Comparison of ENCODE assay signal across 16 cellular contexts in the genomic region with DNA sequence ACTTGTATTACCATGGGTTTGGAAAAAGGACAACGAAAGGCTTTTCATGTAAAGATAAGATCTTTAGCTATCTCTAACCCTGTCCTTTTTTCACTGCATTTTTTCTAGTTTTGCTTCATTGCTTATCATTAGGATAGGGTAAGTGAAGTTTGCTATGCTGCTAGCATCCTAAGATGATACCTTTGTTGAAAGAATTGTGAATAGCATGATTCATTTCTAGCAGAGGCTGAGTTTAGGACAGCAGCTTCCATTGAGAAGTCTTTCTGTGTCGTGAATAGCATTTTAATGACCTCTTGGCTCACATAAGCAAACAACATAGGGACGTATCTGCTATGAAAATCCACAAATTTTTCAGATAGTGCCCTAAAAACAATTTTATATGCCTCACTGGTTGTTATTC. TPM values are rescaled to one million over a fixed set of nuclear protein-coding genes. Genes with fewer than 3 reads are reported as not detected.
A peak's percentile ranks its signal among the peaks of the same experiment; 100 is the strongest.
DNase-seq lines count a peak whose midpoint lies in the region; ATAC-seq and TF ChIP-seq lines count a peak whose summit lies in the region.
"Had no signal": no experiment of that assay in that cellular context is flagged by ENCODE, and none has a peak within 500 bp of the region (broad histone marks: within the 10 kb centered on the region; RNA-seq: fewer than 3 reads in every experiment).

No MANE protein-coding gene starts in this region.

- DNase-seq in Ammon's horn (ENCODE audit: low spot score): peak; percentile 81
- no peak for DNase-seq in Panc1 (ENCODE audit: low read depth, low spot score)
- peak; percentile 24 for DNase-seq in foreskin melanocyte
- peak; percentile 96 for DNase-seq in pons (ENCODE audit: low spot score)
- no peak for DNase-seq in NCI-H446 (lab: John Stamatoyannopoulos, UW)
- DNase-seq in NCI-H1417 treated with DMSO at 0.1 percent for 48 hours (lab: John Stamatoyannopoulos, UW): no peak
- DNase-seq in A172 (ENCODE audit: low spot score): no peak
- DNase-seq: CD8-positive, alpha-beta memory T cell; Karpas-422; NCI-H1048; NCI-H345; NCI-H526; PC-9; SJCRH30 had no signal

- in situ Hi-C loops in Panc1 (cut with HindIII; ENCODE audit: low pct_unique_long_range_greater_than_20kb, low sequenced_read_pairs): no loop called here

- H3K27me3 ChIP-seq in Panc1 (ENCODE audit: control insufficient read depth, insufficient read depth, low read length): no peaks in the 10 kb centered on the region
- H3K27me3 ChIP-seq: BLaER1 treated with 17β-estradiol and CSF1 and Interleukin-3, amounts not matched to agents 10 nM and 100 nM; SJCRH30 had no signal

- intact Hi-C loops in Panc1 (cut with micrococcal nuclease; ENCODE audit: unreplicated experiment): no loop called here

- CTCF ChIA-PET in Panc1 (lab: Charles Lee): no interaction called here

- no peak for ATAC-seq in Panc1

- no peak for TF ChIP-seq CTCF in Panc1 (IDR thresholded peaks at IDR 0.05)

- POLR2A ChIA-PET in Panc1 (lab: Charles Lee): interaction anchor here (0.6 kb wide), 1 partner anchor 17 kb away, joined by 3 read pairs; no protein-coding TSS in a partner anchor

- no peaks in the 10 kb centered on the region for H3K9me3 ChIP-seq in Panc1 (ENCODE audit: control insufficient read depth, insufficient read depth, low read depth, low read length)
- H3K9me3 ChIP-seq: BLaER1 treated with 17β-estradiol and CSF1 and Interleukin-3, amounts not matched to agents 10 nM and 100 nM had no signal

- BruUV-seq in Panc1 (replicated peaks; lab: Mats Ljungman, UMichigan): TSS peak; percentile 52

- no peaks in the 10 kb centered on the region for H3K4me1 ChIP-seq in Panc1 (ENCODE audit: control insufficient read depth, insufficient read depth, low read length)
- H3K4me1 ChIP-seq: SJCRH30 had no signal

- H3K36me3 ChIP-seq in Panc1 (ENCODE audit: control insufficient read depth, insufficient read depth, low read length): peaks cover 22% of the 10 kb centered on the region

- no peak overlapping the region for H3K4me3 ChIP-seq in Panc1 (ENCODE audit: low read depth in 2 of 2, low read length in 2 of 2)
- H3K4me3 ChIP-seq: BLaER1 treated with 17β-estradiol and CSF1 and Interleukin-3, amounts not matched to agents 10 nM and 100 nM; PC-9; SJCRH30 had no signal

- H3K27ac ChIP-seq in Panc1 (ENCODE audit: low read length): no peak overlapping the region
- H3K27ac ChIP-seq: BLaER1 treated with 17β-estradiol and CSF1 and Interleukin-3, amounts not matched to agents 10 nM and 100 nM; PC-9; SJCRH30 had no signal

RNA-seq across cellular contexts. Expression of a gene that starts 36.5 kb away (rescaled TPM):
- total RNA-seq in Panc1 (2021; ENCODE audit: unreplicated experiment): 12.4 TPM
- polyA plus RNA-seq in Panc1 (2012; ENCODE audit: insufficient read length): 13.8 TPM
- total RNA-seq in A172 (2014; rRNA removed; shearing (Covaris generic)): 3.8 and 5.3 TPM in 2 replicates
- total RNA-seq: H4 had no signal

Comparison
In these comparisons a context has a peak if more than half of its experiments do, and no peak if none do; other contexts are left out.
1. DNase-seq: peak in Ammon's horn (single experiment), foreskin melanocyte (single experiment) and pons (single experiment); none in Panc1 (single experiment), NCI-H446 (0 of 2), NCI-H1417 treated with DMSO at 0.1 percent for 48 hours (single experiment) and A172 (single experiment).